12 cellular contexts compared by ENCODE assay signal in the genomic region with DNA sequence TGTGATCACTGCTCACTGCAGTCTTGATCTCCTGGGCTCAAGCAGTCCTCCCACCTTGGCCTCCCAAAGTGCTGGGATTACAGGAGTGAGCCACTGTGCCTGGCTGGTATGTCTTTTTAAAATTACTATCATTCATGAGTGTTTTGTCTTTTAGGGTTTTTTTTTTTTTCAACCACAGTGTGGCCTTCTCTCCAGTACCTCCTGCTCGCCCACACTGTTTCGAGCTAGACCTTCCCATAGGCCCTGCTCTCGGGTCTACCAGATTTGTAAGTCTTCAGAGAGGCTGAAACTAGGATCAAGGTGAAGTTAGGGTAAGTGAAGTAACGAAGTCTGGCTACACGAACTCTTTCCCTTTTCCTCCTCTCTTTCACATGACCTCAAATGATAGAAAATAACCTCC. TPM values are rescaled to one million over a fixed set of nuclear protein-coding genes. Genes with fewer than 3 reads are reported as not detected.
DNase-seq lines count a peak whose midpoint lies in the region; ATAC-seq lines count a peak whose summit lies in the region.
"Had no signal": no experiment of that assay in that cellular context is flagged by ENCODE, and none has a peak within 500 bp of the region (broad histone marks: within the 10 kb centered on the region; RNA-seq: fewer than 3 reads in every experiment).

No MANE protein-coding gene starts in this region.

- no peaks in the 10 kb centered on the region for H3K27me3 Mint-ChIP-seq in activated T-cell treated with anti-CD3 and anti-CD28 coated beads, Interleukin-2, amount 50 U/mL, for 4 hours (ENCODE audit: low read depth)
- H3K27me3 Mint-ChIP-seq in naive B cell: no peaks in the 10 kb centered on the region

- H3K9me3 Mint-ChIP-seq in activated T-cell treated with anti-CD3 and anti-CD28 coated beads, Interleukin-2, amount 50 U/mL, for 4 hours: no peaks in the 10 kb centered on the region
- peaks cover 0 to 2% (median 0%) of the 10 kb centered on the region in 7 donors for H3K9me3 Mint-ChIP-seq in naive B cell

- peak overlapping the region; percentile 83 to 99 (median 98) for H3K27ac Mint-ChIP-seq in naive B cell

- peak; percentile 28 to 34 for ATAC-seq in activated T-cell treated with anti-CD3 and anti-CD28 coated beads, Interleukin-2, amount 50 U/mL, for 4 hours
- ATAC-seq in naive B cell (ENCODE audit: low read depth in 2 of 2): no peak
- no peak for ATAC-seq in HG03135 (IDR thresholded peaks at IDR 0.05; ENCODE audit: unreplicated experiment)
- no peak for ATAC-seq in GM21526 (IDR thresholded peaks at IDR 0.05; ENCODE audit: low FRiP score, unreplicated experiment)
- ATAC-seq: left cardiac atrium had no signal

- H3K36me3 Mint-ChIP-seq in activated T-cell treated with anti-CD3 and anti-CD28 coated beads, Interleukin-2, amount 50 U/mL, for 4 hours (ENCODE audit: insufficient read depth): peaks cover 13% of the 10 kb centered on the region
- H3K36me3 Mint-ChIP-seq in naive B cell: peaks cover 6 to 12% of the 10 kb centered on the region in 2 donors

- H3K4me1 Mint-ChIP-seq in activated T-cell treated with anti-CD3 and anti-CD28 coated beads, Interleukin-2, amount 50 U/mL, for 4 hours (ENCODE audit: low read depth): peaks cover 82% of the 10 kb centered on the region
- peaks cover 87 to 90% (median 90%) of the 10 kb centered on the region in 3 donors for H3K4me1 Mint-ChIP-seq in naive B cell

- H3K4me3 Mint-ChIP-seq in activated T-cell treated with anti-CD3 and anti-CD28 coated beads, Interleukin-2, amount 50 U/mL, for 4 hours: peak overlapping the region; percentile 87
- peak overlapping the region; percentile 70 to 98 (median 94) for H3K4me3 Mint-ChIP-seq in naive B cell

- peak; percentile 32 for DNase-seq in stimulated activated naive CD4-positive, alpha-beta T cell treated with Interleukin-2 at 50 U/mL for 16 hours (lab: John Stamatoyannopoulos, UW)
- DNase-seq in stimulated activated naive CD4-positive, alpha-beta T cell (lab: John Stamatoyannopoulos, UW): no peak
- DNase-seq in activated T-cell treated with anti-CD3 and anti-CD28 coated beads, Interleukin-2, amount 50 U/mL, for 4 hours: no peak
- DNase-seq in naive B cell (no peak), NCI-H1436 (lab: John Stamatoyannopoulos, UW) (no peak), NAMALWA (ENCODE audit: low spot score) (no peak)
- DNase-seq: AML-193, foreskin fibroblast, left cardiac atrium had no signal

RNA-seq across cellular contexts. Expression of gene BIN2, which starts 1.5 kb away (rescaled TPM):
- 10 to 100 TPM; 14.7 to 20.9 (median 16.4) TPM for total RNA-seq in activated T-cell treated with anti-CD3 and anti-CD28 coated beads, Interleukin-2, amount 50 U/mL, for 4 hours
- polyA plus RNA-seq in naive B cell (ENCODE audit: low read depth in 6 of 6): 100 to 1,000 TPM in 2 of 6 donors, 10 to 100 TPM in 4; 74.2 to 140 (median 86.5) TPM
- total RNA-seq: cardiac muscle cell had no signal
- polyA plus RNA-seq: cardiac muscle cell had no signal

RNA-seq across cellular contexts. Expression of gene CELA1, which starts 24.0 kb away (rescaled TPM):
- total RNA-seq in activated T-cell treated with anti-CD3 and anti-CD28 coated beads, Interleukin-2, amount 50 U/mL, for 4 hours: not detected
- polyA plus RNA-seq in naive B cell (ENCODE audit: low read depth in 6 of 6): not detected
- total RNA-seq: cardiac muscle cell, left cardiac atrium had no signal
- polyA plus RNA-seq: cardiac muscle cell had no signal

RNA-seq across cellular contexts. Expression of gene SMAGP, which starts 52.2 kb away (rescaled TPM):
- total RNA-seq in activated T-cell treated with anti-CD3 and anti-CD28 coated beads, Interleukin-2, amount 50 U/mL, for 4 hours: under 1 TPM; 0.76 to 0.87 (median 0.79) TPM
- polyA plus RNA-seq in naive B cell (ENCODE audit: low read depth in 6 of 6): 10 to 100 TPM; 26.8 to 55.3 (median 41.1) TPM

Comparison
In these comparisons a context has a peak if more than half of its experiments do, and no peak if none do; other contexts are left out.
1. ATAC-seq: peak in activated T-cell treated with anti-CD3 and anti-CD28 coated beads, Interleukin-2, amount 50 U/mL, for 4 hours (2 of 2); none in naive B cell (0 of 2), HG03135 (single experiment) and GM21526 (single experiment).